ENCODE assay signal across 19 cellular contexts in genomic region chr22:20638143-20638870, GRCh38.
"Had no signal": no experiment of that assay in that cellular context is flagged by ENCODE, and none has a peak within 500 bp of the region (broad histone marks: within the 10 kb centered on the region; RNA-seq: fewer than 3 reads in every experiment).

No MANE protein-coding gene starts in this region.

- H3K9me3 ChIP-seq: adrenal gland had no signal

- H3K27ac ChIP-seq: adrenal gland had no signal

- DNase-seq: activated CD4-positive, alpha-beta T cell treated with anti-CD3 and anti-CD28 coated beads for 4 hours; activated CD8-positive, alpha-beta T cell treated with anti-CD3 and anti-CD28 coated beads for 36 hours; activated gamma-delta T cell; activated naive CD4-positive, alpha-beta T cell treated with anti-CD3 and anti-CD28 coated beads, Interleukin-2, amount 50 U/mL, for 16 hours; activated naive CD8-positive, alpha-beta T cell treated with anti-CD3 and anti-CD28 coated beads, Interleukin-2, amount 10 ng/mL, durations not matched to agents 7 days and 5 days; activated T-cell treated with anti-CD3 and anti-CD28 coated beads, Interleukin-2, amount 50 U/mL, for 24 hours; anterior cingulate cortex; IMR-90; KG1; NCI-H1092; NCI-H1417 treated with DMSO at 0.1 percent for 48 hours; NCI-H187; NCI-H2081; NCI-H510A treated with DMSO at 0.1 percent for 48 hours; NCI-H69; NK-92 treated with Interleukin-12 subunit alpha and Interleukin-12 subunit beta, amount 100 ng/mL, for 24 hours; OCI-M1; SHP77 treated with DMSO at 0.1 percent for 48 hours had no signal

- H3K4me1 ChIP-seq: adrenal gland had no signal

- H3K36me3 ChIP-seq: adrenal gland had no signal

- H3K27me3 ChIP-seq: adrenal gland had no signal

- H3K4me3 ChIP-seq: adrenal gland had no signal
